Comparison of ENCODE assay signal across 22 cellular contexts in the genomic region with DNA sequence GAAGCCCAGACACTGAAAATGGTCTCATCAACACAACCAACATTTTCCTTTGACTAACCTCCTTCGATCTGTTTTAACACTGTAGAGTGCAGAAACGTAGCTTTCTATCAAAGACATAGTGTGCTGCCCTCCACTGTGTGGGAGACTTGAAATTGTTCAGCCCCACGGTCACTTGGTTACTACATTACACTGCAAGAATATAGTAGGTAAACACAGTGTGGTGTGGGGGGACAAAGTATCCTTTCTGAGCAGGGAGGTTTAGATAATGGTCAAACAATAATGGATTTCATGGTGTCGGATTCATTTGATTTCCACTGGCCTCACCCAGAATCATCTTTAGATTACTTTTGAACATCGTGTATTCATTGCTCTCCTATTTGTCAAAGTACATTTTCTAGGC.
DNase-seq lines count a peak whose midpoint lies in the region; ATAC-seq, FAIRE-seq and TF ChIP-seq lines count a peak whose summit lies in the region.
"Had no signal": no experiment of that assay in that cellular context is flagged by ENCODE, and none has a peak within 500 bp of the region (broad histone marks: within the 10 kb centered on the region; RNA-seq: fewer than 3 reads in every experiment).

No MANE protein-coding gene starts in this region.

- no peak for TF ChIP-seq RAD21 in HepG2 (CRISPR knock-in tag; IDR thresholded peaks at IDR 0.05)

- H2AFZ ChIP-seq in HepG2 (ENCODE audit: low read length) = no peak overlapping the region
- no peak overlapping the region for H2AFZ ChIP-seq in neural progenitor cell (replicated peaks)

- H3K4me3 ChIP-seq in HepG2 (replicated peaks in 1 of 3; ENCODE audit: insufficient read depth in 1 of 3, low read depth in 2 of 3, low read length in 3 of 3) (no peak overlapping the region), right lobe of liver (no peak overlapping the region), endodermal cell (ENCODE audit: low read length) (no peak overlapping the region), neural progenitor cell (no peak overlapping the region)
- H3K4me3 ChIP-seq: SJCRH30, thyroid gland had no signal

- ATAC-seq in HepG2 = no peak
- ATAC-seq in right lobe of liver = no peak
- ATAC-seq in HG03159 (IDR thresholded peaks at IDR 0.05; ENCODE audit: unreplicated experiment) = no peak
- ATAC-seq: activated CD4-positive, CD25-positive, alpha-beta regulatory T cell treated with anti-CD3 and anti-CD28 coated beads, Interleukin-2, amount 50 U/mL, for 24 hours; activated naive CD4-positive, alpha-beta T cell treated with anti-CD3 and anti-CD28 coated beads, Interleukin-2, amount 50 U/mL, for 72 hours had no signal

- H3K9me3 ChIP-seq in HepG2 (ENCODE audit: low read length) (no peaks in the 10 kb centered on the region), right lobe of liver (no peaks in the 10 kb centered on the region), endodermal cell (ENCODE audit: control insufficient read depth, low read length) (no peaks in the 10 kb centered on the region), neural progenitor cell (ENCODE audit: low read depth) (no peaks in the 10 kb centered on the region)
- H3K9me3 ChIP-seq: BE2C, SJCRH30, thyroid gland had no signal

- peak overlapping the region; percentile 1 for H3K27ac ChIP-seq in HepG2 (ENCODE audit: extremely low read length, insufficient read depth, low read length)
- no peak overlapping the region for H3K27ac ChIP-seq in right lobe of liver
- H3K27ac ChIP-seq in endodermal cell (ENCODE audit: low read depth, low read length) = peak overlapping the region; percentile 26
- H3K27ac ChIP-seq in neural progenitor cell = no peak overlapping the region
- H3K27ac ChIP-seq: KMS-11, SJCRH30, thyroid gland had no signal

- BruUV-seq in HepG2 (replicated peaks; lab: Mats Ljungman, UMichigan) = no TSS peak

- H3K79me2 ChIP-seq in HepG2 (ENCODE audit: insufficient read depth, low read length) (no peaks in the 10 kb centered on the region), neural progenitor cell (ENCODE audit: low read depth) (no peaks in the 10 kb centered on the region)

- POLR2A ChIA-PET in HepG2 (lab: Yijun Ruan, JAX) = no interaction called here

- peaks cover 12% of the 10 kb centered on the region for H3F3A ChIP-seq in neural progenitor cell (ENCODE audit: low read depth)

- intact Hi-C loops in HepG2 (cut with micrococcal nuclease; ENCODE audit: unreplicated experiment) (no loop called here), right lobe of liver (cut with DNase I) (no loop called here)
- intact Hi-C loops in activated CD4-positive, alpha-beta T cell treated with anti-CD3 and anti-CD28 coated beads, Interleukin-2, amount 10 ng/mL, durations not matched to agents 24 days and 14 days (cut with micrococcal nuclease) = no loop called here

- FAIRE-seq in HepG2 (lab: Jason Lieb, UNC) = no peak

- H3K4me1 Mint-ChIP-seq in endodermal cell (peaks cover 44% of the 10 kb centered on the region), neural progenitor cell (peaks cover 54% of the 10 kb centered on the region)
- H3K4me1 Mint-ChIP-seq in activated CD4-positive, alpha-beta T cell treated with anti-CD3 and anti-CD28 coated beads, Interleukin-2, amount 10 ng/mL, durations not matched to agents 24 days and 14 days = no peaks in the 10 kb centered on the region
- H3K4me1 Mint-ChIP-seq: activated CD4-positive, alpha-beta memory T cell treated with anti-CD3 and anti-CD28 coated beads, Interleukin-2, amount 10 ng/mL, durations not matched to agents 7 days and 5 days; CD8-positive, alpha-beta memory T cell had no signal

- in situ Hi-C loops in HepG2 (cut with HindIII; ENCODE audit: extremely low pct_ligation_motif_present, low pct_unique_long_range_greater_than_20kb) = loop anchor here (10.0 kb wide), 1 partner anchor 87 kb away; no protein-coding TSS in a partner anchor

- H3K9me3 Mint-ChIP-seq in endodermal cell (no peaks in the 10 kb centered on the region), neural progenitor cell (no peaks in the 10 kb centered on the region)
- H3K9me3 Mint-ChIP-seq in activated CD4-positive, alpha-beta T cell treated with anti-CD3 and anti-CD28 coated beads, Interleukin-2, amount 10 ng/mL, durations not matched to agents 24 days and 14 days = no peaks in the 10 kb centered on the region
- H3K9me3 Mint-ChIP-seq: activated CD4-positive, alpha-beta memory T cell treated with anti-CD3 and anti-CD28 coated beads, Interleukin-2, amount 10 ng/mL, durations not matched to agents 7 days and 5 days; activated naive CD4-positive, alpha-beta T cell treated with anti-CD3 and anti-CD28 coated beads, Interleukin-2, amount 50 U/mL, for 72 hours; activated T-helper 2 cell treated with anti-CD3 and anti-CD28 coated beads, Interferon-gamma antibody, Interleukin-2, Interleukin-4, amounts not matched to agents 10 μg/mL and 5 μg/mL and 100 μg/mL, durations not matched to agents 14 hours and 24 hours and 36 hours; T-helper 1 cell treated with Interleukin-12 subunit alpha and Interleukin-12 subunit beta and Interleukin-4 antibody, amounts not matched to agents 30 μg/mL and 1 μg/mL, for 36 hours had no signal

- H3K27me3 Mint-ChIP-seq in endodermal cell (ENCODE audit: insufficient read depth) = no peaks in the 10 kb centered on the region
- no peaks in the 10 kb centered on the region for H3K27me3 Mint-ChIP-seq in neural progenitor cell (ENCODE audit: insufficient read depth, low read depth)
- no peaks in the 10 kb centered on the region for H3K27me3 Mint-ChIP-seq in activated CD4-positive, alpha-beta T cell treated with anti-CD3 and anti-CD28 coated beads, Interleukin-2, amount 10 ng/mL, durations not matched to agents 24 days and 14 days
- H3K27me3 Mint-ChIP-seq: activated CD4-positive, alpha-beta memory T cell treated with anti-CD3 and anti-CD28 coated beads, Interleukin-2, amount 10 ng/mL, durations not matched to agents 7 days and 5 days; CD8-positive, alpha-beta memory T cell had no signal

- H3K4me3 Mint-ChIP-seq in endodermal cell (no peak overlapping the region), neural progenitor cell (no peak overlapping the region)
- H3K4me3 Mint-ChIP-seq in activated CD4-positive, alpha-beta T cell treated with anti-CD3 and anti-CD28 coated beads, Interleukin-2, amount 10 ng/mL, durations not matched to agents 24 days and 14 days = no peak overlapping the region
- H3K4me3 Mint-ChIP-seq: activated CD4-positive, alpha-beta memory T cell treated with anti-CD3 and anti-CD28 coated beads, Interleukin-2, amount 10 ng/mL, durations not matched to agents 7 days and 5 days; CD8-positive, alpha-beta memory T cell; T-helper 1 cell treated with Interleukin-12 subunit alpha and Interleukin-12 subunit beta and Interleukin-4 antibody, amounts not matched to agents 30 μg/mL and 1 μg/mL, for 36 hours had no signal

- DNase-seq in HepG2 (ENCODE audit: low spot score) (peak; percentile 50), right lobe of liver (no peak), endodermal cell (no peak), neural progenitor cell (ENCODE audit: low spot score) (no peak), activated gamma-delta T cell treated with Interleukin-2 at 50 U/mL for 16 hours (no peak)
- no peak for DNase-seq in activated CD4-positive, alpha-beta T cell treated with anti-CD3 and anti-CD28 coated beads, Interleukin-2, amount 10 ng/mL, durations not matched to agents 24 days and 14 days
- DNase-seq: activated CD4-positive, alpha-beta memory T cell treated with anti-CD3 and anti-CD28 coated beads, Interleukin-2, amount 10 ng/mL, durations not matched to agents 7 days and 5 days; activated CD8-positive, alpha-beta memory T cell treated with anti-CD3 and anti-CD28 coated beads, Interleukin-2, amount 50 U/mL, for 48 hours; BE2C; CD8-positive, alpha-beta memory T cell; central memory CD4-positive, alpha-beta T cell; MM.1S; NCI-H774; SJCRH30; stimulated activated naive CD4-positive, alpha-beta T cell treated with Interleukin-2 at 50 U/mL for 16 hours; thyroid gland had no signal

- TF ChIP-seq EP300 in HepG2 (IDR thresholded peaks at IDR 0.05; ENCODE audit: low read depth in 2 of 2, low read length in 2 of 2) (no peak), HepG2 (CRISPR knock-in tag; IDR thresholded peaks at IDR 0.05; ENCODE audit: borderline replicate concordance) (no peak)

- H4K20me1 ChIP-seq in HepG2 (ENCODE audit: insufficient read depth, low read length) (no peaks in the 10 kb centered on the region), neural progenitor cell (ENCODE audit: low read depth) (no peaks in the 10 kb centered on the region)

- no peaks in the 10 kb centered on the region for H3K36me3 Mint-ChIP-seq in endodermal cell (ENCODE audit: low read depth)
- no peaks in the 10 kb centered on the region for H3K36me3 Mint-ChIP-seq in neural progenitor cell
- no peaks in the 10 kb centered on the region for H3K36me3 Mint-ChIP-seq in activated CD4-positive, alpha-beta T cell treated with anti-CD3 and anti-CD28 coated beads, Interleukin-2, amount 10 ng/mL, durations not matched to agents 24 days and 14 days (ENCODE audit: low read depth)
- H3K36me3 Mint-ChIP-seq: activated naive CD4-positive, alpha-beta T cell treated with anti-CD3 and anti-CD28 coated beads, Interleukin-2, amount 50 U/mL, for 72 hours; CD8-positive, alpha-beta memory T cell had no signal

- no peaks in the 10 kb centered on the region for H3K27me3 ChIP-seq in HepG2 (ENCODE audit: control insufficient read depth in 1 of 2, insufficient read depth in 2 of 2, low read length in 2 of 2)
- H3K27me3 ChIP-seq in right lobe of liver = no peaks in the 10 kb centered on the region
- no peaks in the 10 kb centered on the region for H3K27me3 ChIP-seq in endodermal cell (ENCODE audit: control insufficient read depth, insufficient read depth, low read length, poor library complexity, severe bottlenecking)
- H3K27me3 ChIP-seq in neural progenitor cell = no peaks in the 10 kb centered on the region
- H3K27me3 ChIP-seq: BE2C, SJCRH30, thyroid gland had no signal

- H3K4me2 ChIP-seq in HepG2 (ENCODE audit: low read depth, low read length) (0 out of 2 replicates have a peak overlapping the region, but pooled peaks have one; percentile 5), neural progenitor cell (no peak overlapping the region)
- H3K4me2 ChIP-seq: KMS-11 had no signal

- TF ChIP-seq CTCF in HepG2 (CRISPR knock-in tag; IDR thresholded peaks at IDR 0.05) = no peak
- TF ChIP-seq CTCF in right lobe of liver (IDR thresholded peaks at IDR 0.05) = no peak
- TF ChIP-seq CTCF in endodermal cell (conservative IDR thresholded peaks at IDR 0.05) = no peak
- TF ChIP-seq CTCF in neural progenitor cell (IDR thresholded peaks at IDR 0.05) = no peak

- no peaks in the 10 kb centered on the region for H3K36me3 ChIP-seq in HepG2 (replicated peaks in 1 of 2; ENCODE audit: control insufficient read depth in 1 of 2, insufficient read depth in 2 of 2, low read length in 2 of 2)
- no peaks in the 10 kb centered on the region for H3K36me3 ChIP-seq in right lobe of liver
- H3K36me3 ChIP-seq in endodermal cell (ENCODE audit: control insufficient read depth, insufficient read depth, low read length) = no peaks in the 10 kb centered on the region
- H3K36me3 ChIP-seq in neural progenitor cell = no peaks in the 10 kb centered on the region
- H3K36me3 ChIP-seq: BE2C, SJCRH30, thyroid gland had no signal

- CTCF ChIA-PET in HepG2 (lab: Yijun Ruan, JAX; ENCODE audit: low intra/inter-chr PET ratio, low total read pairs) = no interaction called here

- TF ChIP-seq POLR2A in HepG2 (IDR thresholded peaks at IDR 0.05; ENCODE audit: insufficient read depth in 1 of 2, low read depth in 2 of 2, low read length in 2 of 2) (no peak), right lobe of liver (IDR thresholded peaks at IDR 0.05) (no peak)

- H3K9ac ChIP-seq in HepG2 (ENCODE audit: insufficient read depth, low read depth, low read length) (no peak overlapping the region), endodermal cell (ENCODE audit: extremely low read depth, low read length, poor library complexity, severe bottlenecking) (no peak overlapping the region), neural progenitor cell (no peak overlapping the region)
- H3K9ac ChIP-seq: KMS-11 had no signal

- 46% methylated on average over 5 of the region's 5 CpGs for WGBS in HepG2 (ENCODE audit: low lambda C conversion rate)
- WGBS in right lobe of liver (ENCODE audit: insufficient coverage, low coverage, low lambda C conversion rate, missing lambda C conversion rate) = 40% methylated on average over 5 of the region's 5 CpGs
- WGBS in endodermal cell (ENCODE audit: insufficient coverage in 1 of 2, insufficient read length in 1 of 2), 2 experiments = 89 to 100% methylated on average over 2 to 5 of the region's 5 CpGs

- H3K27ac Mint-ChIP-seq in endodermal cell (no peak overlapping the region), neural progenitor cell (peak overlapping the region; percentile 95)
- no peak overlapping the region for H3K27ac Mint-ChIP-seq in activated CD4-positive, alpha-beta T cell treated with anti-CD3 and anti-CD28 coated beads, Interleukin-2, amount 10 ng/mL, durations not matched to agents 24 days and 14 days
- H3K27ac Mint-ChIP-seq: activated CD4-positive, alpha-beta memory T cell treated with anti-CD3 and anti-CD28 coated beads, Interleukin-2, amount 10 ng/mL, durations not matched to agents 7 days and 5 days; activated naive CD4-positive, alpha-beta T cell treated with anti-CD3 and anti-CD28 coated beads, Interleukin-2, amount 50 U/mL, for 72 hours; activated T-helper 2 cell treated with anti-CD3 and anti-CD28 coated beads, Interferon-gamma antibody, Interleukin-2, Interleukin-4, amounts not matched to agents 10 μg/mL and 5 μg/mL and 100 μg/mL, durations not matched to agents 14 hours and 24 hours and 36 hours; CD8-positive, alpha-beta memory T cell; T-helper 1 cell treated with Interleukin-12 subunit alpha and Interleukin-12 subunit beta and Interleukin-4 antibody, amounts not matched to agents 30 μg/mL and 1 μg/mL, for 36 hours had no signal

- H3K4me1 ChIP-seq in HepG2 (ENCODE audit: insufficient read depth, low read length) = peaks cover 65% of the 10 kb centered on the region
- no peaks in the 10 kb centered on the region for H3K4me1 ChIP-seq in right lobe of liver
- peaks cover 21% of the 10 kb centered on the region for H3K4me1 ChIP-seq in endodermal cell (ENCODE audit: control insufficient read depth, insufficient read depth, low read length)
- peaks cover 28% of the 10 kb centered on the region for H3K4me1 ChIP-seq in neural progenitor cell
- H3K4me1 ChIP-seq: SJCRH30, thyroid gland had no signal

Comparison
In these comparisons a context has a peak if more than half of its experiments do, and no peak if none do; other contexts are left out.
1. H3K27ac ChIP-seq: peak in HepG2 (single experiment) and endodermal cell (single experiment); none in right lobe of liver (0 of 3) and neural progenitor cell (single experiment).